In the genomic region with DNA sequence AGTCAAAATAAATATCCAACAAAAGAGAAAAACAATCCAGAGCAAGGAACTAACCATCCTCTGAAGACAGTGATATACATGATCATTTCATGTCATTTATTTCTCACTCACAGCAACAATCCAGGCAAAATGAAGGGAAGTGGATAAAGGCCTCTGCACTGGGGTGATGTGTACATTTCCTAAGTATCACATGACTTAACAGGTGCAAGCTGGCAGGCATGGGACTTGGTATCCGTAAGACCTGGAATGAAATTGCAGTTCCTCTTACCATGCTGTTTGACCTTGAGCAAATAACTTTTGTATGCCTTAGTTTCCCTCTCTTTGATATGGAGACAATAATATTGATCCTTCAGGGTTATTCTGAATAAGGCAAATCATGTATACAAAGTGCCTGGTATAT, we compare ENCODE assay signal across 22 cellular contexts.
"Had no signal": no experiment of that assay in that cellular context is flagged by ENCODE, and none has a peak within 500 bp of the region (broad histone marks: within the 10 kb centered on the region; RNA-seq: fewer than 3 reads in every experiment).

No MANE protein-coding gene starts in this region.

- H3K4me1 ChIP-seq: Peyer's patch, SJCRH30 had no signal

- H3K27ac ChIP-seq: KMS-11, PC-9, Peyer's patch, SJCRH30 had no signal

- H3K9ac ChIP-seq: KMS-11 had no signal

- H3K36me3 ChIP-seq: Peyer's patch, SJCRH30 had no signal

- H3K4me2 ChIP-seq: KMS-11, PC-9 had no signal

- ATAC-seq: HepG2, Right ventricle myocardium inferior, SK-N-SH treated with all-trans-retinoic acid at 6 μM for 48 hours had no signal

- H2AFZ ChIP-seq: PC-9 had no signal

- DNase-seq: IMR-90, NCI-H1048, NCI-H1105, NCI-H1417, NCI-H1436 treated with DMSO at 0.1 percent for 48 hours, NCI-H1694, NCI-H187 treated with DMSO at 0.1 percent for 48 hours, NCI-H2029 treated with DMSO at 0.1 percent for 48 hours, NCI-H2171 treated with DMSO at 0.1 percent for 48 hours, NCI-H345, NCI-H446 treated with DMSO at 0.1 percent for 48 hours, NCI-H510A treated with DMSO at 0.1 percent for 48 hours, NCI-H748 treated with DMSO at 0.1 percent for 48 hours, OCI-M1, PC-9, Peyer's patch, SHP77 treated with DMSO at 0.1 percent for 48 hours had no signal

- H3K9me3 ChIP-seq: Peyer's patch, SJCRH30 had no signal

- H3K4me3 ChIP-seq: PC-9, Peyer's patch, SJCRH30 had no signal

- H3K27me3 ChIP-seq: Peyer's patch, SJCRH30 had no signal
